ENCODE assay signal across 8 cellular contexts in the genomic region with DNA sequence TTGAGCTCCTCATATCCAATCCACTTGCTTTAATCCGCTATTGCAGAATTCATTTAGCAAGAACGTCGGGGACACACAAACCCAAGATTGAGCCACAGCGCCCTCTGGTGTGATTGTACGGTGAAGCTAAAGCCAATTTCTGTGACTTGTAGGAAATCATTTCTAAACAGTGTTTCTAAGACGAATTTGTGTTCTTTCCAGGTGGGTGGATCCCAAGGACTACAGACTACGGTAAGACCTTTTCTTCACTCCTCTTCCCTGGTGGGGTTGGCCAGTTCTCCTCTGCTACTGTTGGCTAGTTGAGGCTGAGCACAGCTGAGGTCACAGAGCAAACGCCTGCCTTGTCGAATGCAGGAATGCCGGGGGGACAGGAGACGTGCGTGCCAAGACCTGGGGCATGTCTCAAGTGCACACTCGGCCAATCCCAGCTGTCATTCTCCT. TPM values are rescaled to one million over a fixed set of nuclear protein-coding genes. Genes with fewer than 3 reads are reported as not detected.
A peak's percentile ranks its signal among the peaks of the same experiment; 100 is the strongest.
DNase-seq lines count a peak whose midpoint lies in the region; ATAC-seq and TF ChIP-seq lines count a peak whose summit lies in the region.

No MANE protein-coding gene starts in this region.

- H3K4me1 ChIP-seq in ACC112 (ENCODE audit: control insufficient read depth, insufficient read depth, low read length, unreplicated experiment) = peaks cover 6% of the 10 kb centered on the region

- peak; percentile 70 for TF ChIP-seq CTCF in GM20000 (IDR thresholded peaks at IDR 0.05; ENCODE audit: extremely low read depth, missing control alignments)

- H3K36me3 ChIP-seq in ACC112 (ENCODE audit: insufficient read depth, low read length) = no peaks in the 10 kb centered on the region

- H3K4me3 ChIP-seq in ACC112 (ENCODE audit: low read depth, low read length) = peak overlapping the region; percentile 65

- no peaks in the 10 kb centered on the region for H3K79me2 ChIP-seq in ACC112 (ENCODE audit: control insufficient read depth, insufficient read depth, low read length, unreplicated experiment)

- no peak overlapping the region for H3K27ac ChIP-seq in ACC112 (ENCODE audit: low read depth, low read length)

- no peak for ATAC-seq in GM21825 (IDR thresholded peaks at IDR 0.05; ENCODE audit: unreplicated experiment)

- DNase-seq in GM20000 (ENCODE audit: low spot score) (peak; percentile 49), NCI-H460 (ENCODE audit: extremely low read depth, low read depth) (peak; percentile 81), lung microvascular endothelial cell (ENCODE audit: low read depth in 2 of 2) (peak; percentile 86 to 88)
- DNase-seq in activated CD4-positive, alpha-beta T cell treated with anti-CD3 and anti-CD28 coated beads, Interleukin-2, amount 50 U/mL, for 24 hours (ENCODE audit: low read depth in 1 of 2, low spot score in 1 of 2) = peak; percentile 43 to 56
- peak; percentile 64 for DNase-seq in effector CD4-positive, alpha-beta T cell
- DNase-seq in stimulated activated CD8-positive, alpha-beta memory T cell treated with anti-CD3 and anti-CD28 coated beads, Interleukin-12 subunit alpha, Interleukin-12 subunit beta, amount 100 ng/mL, for 24 hours (ENCODE audit: extremely low read depth) = peak; percentile 37

- peaks cover 29% of the 10 kb centered on the region for H3K27me3 ChIP-seq in ACC112 (ENCODE audit: insufficient read depth, low read length)

- H2AFZ ChIP-seq in ACC112 (ENCODE audit: low read length, unreplicated experiment) = peak overlapping the region; percentile 87

RNA-seq across cellular contexts. Expression of gene DMBT1, which starts 5.2 kb away (rescaled TPM):
- total RNA-seq in NCI-H460 (2014; rRNA removed; shearing (Covaris generic)) = 0.02 TPM in 1 of 2 replicates, not detected in the other
- polyA plus RNA-seq in NCI-H460 (2014; cell fraction: nucleus; rRNA removed) = not detected in 2 replicates
- not detected in 2 replicates for total RNA-seq in lung microvascular endothelial cell

Comparison
In these comparisons a context has a peak if more than half of its experiments do, and no peak if none do; other contexts are left out.
1. DNase-seq: peak in every context shown above with its lines; median percentile 87 in lung microvascular endothelial cell; 81 in NCI-H460; 64 in effector CD4-positive, alpha-beta T cell; 50 in activated CD4-positive, alpha-beta T cell treated with anti-CD3 and anti-CD28 coated beads, Interleukin-2, amount 50 U/mL, for 24 hours; 49 in GM20000; 37 in stimulated activated CD8-positive, alpha-beta memory T cell treated with anti-CD3 and anti-CD28 coated beads, Interleukin-12 subunit alpha, Interleukin-12 subunit beta, amount 100 ng/mL, for 24 hours.